ENCODE assay signal across 16 cellular contexts in genomic region chr2:74512744-74513604, GRCh38. TPM values are rescaled to one million over a fixed set of nuclear protein-coding genes. Genes with fewer than 3 reads are reported as not detected.
DNase-seq lines count a peak whose midpoint lies in the region; ATAC-seq and TF ChIP-seq lines count a peak whose summit lies in the region.
"Had no signal": no experiment of that assay in that cellular context is flagged by ENCODE, and none has a peak within 500 bp of the region (broad histone marks: within the 10 kb centered on the region; RNA-seq: fewer than 3 reads in every experiment).

No MANE protein-coding gene starts in this region.

- intact Hi-C loops in Calu3 (cut with micrococcal nuclease; ENCODE audit: unreplicated experiment), result no loop called here
- intact Hi-C loops in CD8-positive, alpha-beta T cell (cut with DNase I, micrococcal nuclease), result no loop called here

- no peak overlapping the region for H3K27ac Mint-ChIP-seq in Calu3 (ENCODE audit: unreplicated experiment)
- no peak overlapping the region for H3K27ac Mint-ChIP-seq in CD8-positive, alpha-beta T cell
- H3K27ac Mint-ChIP-seq: stimulated activated naive CD8-positive, alpha-beta T cell treated with anti-CD3 and anti-CD28 coated beads, Interleukin-15, Interleukin-2, amounts not matched to agents 100 ng/mL and 50 ng/mL, for 24 hours had no signal

- H4K20me1 ChIP-seq in SK-N-SH (ENCODE audit: insufficient read depth), result no peaks in the 10 kb centered on the region

- peaks cover 86% of the 10 kb centered on the region for H3K27me3 Mint-ChIP-seq in Calu3 (ENCODE audit: unreplicated experiment)
- H3K27me3 Mint-ChIP-seq in CD8-positive, alpha-beta T cell (ENCODE audit: low read depth), result peaks cover 51% of the 10 kb centered on the region

- CTCF ChIA-PET in Calu3 (lab: Charles Lee), result interaction anchor here (1.4 kb wide), 1 partner anchor 71 kb away, joined by 3 read pairs; no protein-coding TSS in a partner anchor
- CTCF ChIA-PET in SK-N-SH (lab: Yijun Ruan, JAX), result interaction anchor here (0.7 to 3.1 kb wide), 9 partner anchors 9 to 263 kb away, joined by 3 to 14 read pairs (median 3); partner anchors contain the start of genes CCDC142 and TTC31
- CTCF ChIA-PET in CD8-positive, alpha-beta T cell (lab: Charles Lee), result interaction anchor here (0.6 to 1.2 kb wide), 3 partner anchors 12 to 74 kb away, joined by 3 read pairs; no protein-coding TSS in a partner anchor

- H3K27ac ChIP-seq in 22Rv1, result peak overlapping the region; percentile 44
- H3K27ac ChIP-seq in SK-N-SH (ENCODE audit: low read depth in 2 of 2, low read length in 1 of 2), result peak overlapping the region; percentile 53 to 95; a peak in 3 of 4 replicates
- H3K27ac ChIP-seq in CD8-positive, alpha-beta T cell (ENCODE audit: low read depth, low read length), result no peak overlapping the region
- H3K27ac ChIP-seq: brain microvascular endothelial cell, left lung had no signal

- H3K4me1 ChIP-seq in SK-N-SH (ENCODE audit: control insufficient read depth in 1 of 2, insufficient read depth in 2 of 2, low read depth in 1 of 2, low read length in 1 of 2), result peaks cover 16 to 25% of the 10 kb centered on the region in 2 experiments; a peak in 3 of 4 replicates
- peaks cover 39% of the 10 kb centered on the region for H3K4me1 ChIP-seq in CD8-positive, alpha-beta T cell (ENCODE audit: insufficient read depth, low read length)

- peaks cover 9% of the 10 kb centered on the region for H3K4me1 Mint-ChIP-seq in Calu3 (ENCODE audit: low read depth, unreplicated experiment)
- peaks cover 26% of the 10 kb centered on the region for H3K4me1 Mint-ChIP-seq in CD8-positive, alpha-beta T cell (ENCODE audit: low read depth)

- no peaks in the 10 kb centered on the region for H3K27me3 ChIP-seq in SK-N-SH (ENCODE audit: insufficient read depth)
- peaks cover 38% of the 10 kb centered on the region for H3K27me3 ChIP-seq in CD8-positive, alpha-beta T cell (ENCODE audit: insufficient read depth, low read length)

- peak overlapping the region; percentile 90 for H2AFZ ChIP-seq in SK-N-SH (ENCODE audit: low read depth)

- H3K9ac ChIP-seq in SK-N-SH, result peak overlapping the region; percentile 71

- no TSS peak for BruUV-seq in Calu3 (replicated peaks; lab: Mats Ljungman, UMichigan)

- peaks cover 13% of the 10 kb centered on the region for H3K36me3 Mint-ChIP-seq in Calu3 (ENCODE audit: insufficient read depth, unreplicated experiment)
- H3K36me3 Mint-ChIP-seq in CD8-positive, alpha-beta T cell, result no peaks in the 10 kb centered on the region

- DNase-seq in Calu3 (no peak), SK-N-SH (peak; percentile 92), NCI-H187 (lab: John Stamatoyannopoulos, UW) (no peak), inferior parietal cortex (ENCODE audit: extremely low spot score) (no peak), AG20443 (ENCODE audit: low spot score) (no peak)
- DNase-seq in CD8-positive, alpha-beta T cell, result no peak
- DNase-seq: activated CD4-positive, alpha-beta T cell treated with anti-CD3 and anti-CD28 coated beads for 4 hours; activated effector memory CD4-positive, alpha-beta T cell treated with Interleukin-2 at 50 U/mL for 16 hours; brain microvascular endothelial cell; C1 segment of cervical spinal cord; left lung; NCI-H2081 treated with DMSO at 0.1 percent for 48 hours had no signal

- H3K4me3 Mint-ChIP-seq in Calu3 (ENCODE audit: low read depth, unreplicated experiment), result peak overlapping the region; percentile 26
- H3K4me3 Mint-ChIP-seq in CD8-positive, alpha-beta T cell, result no peak overlapping the region

- TF ChIP-seq RAD21 in SK-N-SH (IDR thresholded peaks at IDR 0.05; ENCODE audit: low read length), result no peak

- H3K9me3 ChIP-seq in SK-N-SH, result no peaks in the 10 kb centered on the region
- peaks cover 9% of the 10 kb centered on the region for H3K9me3 ChIP-seq in iPS-18c (ENCODE audit: control insufficient read depth, insufficient read depth, low read length)
- H3K9me3 ChIP-seq in CD8-positive, alpha-beta T cell (ENCODE audit: low read length), result no peaks in the 10 kb centered on the region
- H3K9me3 ChIP-seq: left lung had no signal

- peaks cover 28% of the 10 kb centered on the region for H3F3A ChIP-seq in SK-N-SH (replicated peaks; ENCODE audit: insufficient read depth)

- peak overlapping the region; percentile 68 to 90 for H3K4me3 ChIP-seq in SK-N-SH (ENCODE audit: low read depth in 2 of 2, low read length in 1 of 2)
- peak overlapping the region; percentile 42; the same call in 1 of the 2 replicates for H3K4me3 ChIP-seq in iPS-18c (ENCODE audit: insufficient read depth, low read depth, low read length)
- H3K4me3 ChIP-seq in CD8-positive, alpha-beta T cell (ENCODE audit: low read depth, low read length), result no peak overlapping the region
- H3K4me3 ChIP-seq: left lung had no signal

- 16% methylated on average over 16 of the region's 36 CpGs for WGBS in SK-N-SH (ENCODE audit: low lambda C conversion rate)

- no peak for TF ChIP-seq CTCF in 22Rv1 (IDR thresholded peaks at IDR 0.05)
- no peak for TF ChIP-seq CTCF in Calu3 (IDR thresholded peaks at IDR 0.05; ENCODE audit: unreplicated experiment)
- no peak for TF ChIP-seq CTCF in SK-N-SH (IDR thresholded peaks at IDR 0.05)
- TF ChIP-seq CTCF in CD8-positive, alpha-beta T cell (IDR thresholded peaks at IDR 0.05), result no peak

- peaks cover 4% of the 10 kb centered on the region in 2 experiments for H3K36me3 ChIP-seq in SK-N-SH (replicated peaks in 1 of 2; ENCODE audit: control insufficient read depth in 1 of 2, insufficient read depth in 2 of 2, low read length in 1 of 2)
- no peaks in the 10 kb centered on the region for H3K36me3 ChIP-seq in CD8-positive, alpha-beta T cell (ENCODE audit: insufficient read depth, low read length)
- H3K36me3 ChIP-seq: brain microvascular endothelial cell, left lung had no signal

- ATAC-seq in CD8-positive, alpha-beta T cell, result no peak
- ATAC-seq: left lung, right cardiac atrium had no signal

- POLR2A ChIA-PET in SK-N-SH (lab: Yijun Ruan, JAX), result interaction anchor here (0.6 to 1.9 kb wide), 7 partner anchors 8 to 55 kb away, joined by 3 to 7 read pairs (median 4); partner anchors contain the start of genes CCDC142, TTC31 and WBP1
- POLR2A ChIA-PET in CD8-positive, alpha-beta T cell (lab: Charles Lee), result no interaction called here

- no peaks in the 10 kb centered on the region for H3K9me2 ChIP-seq in SK-N-SH

- TF ChIP-seq EP300 in SK-N-SH (IDR thresholded peaks at IDR 0.05; ENCODE audit: borderline replicate concordance in 1 of 2, low read depth in 1 of 2, low read length in 1 of 2), result peak; percentile 43 to 80; a peak in 3 of 4 replicates

- no peaks in the 10 kb centered on the region for H3K9me3 Mint-ChIP-seq in Calu3 (ENCODE audit: low read depth, unreplicated experiment)
- H3K9me3 Mint-ChIP-seq in CD8-positive, alpha-beta T cell, result no peaks in the 10 kb centered on the region
- H3K9me3 Mint-ChIP-seq: stimulated activated naive CD8-positive, alpha-beta T cell treated with anti-CD3 and anti-CD28 coated beads, Interleukin-15, Interleukin-2, amounts not matched to agents 100 ng/mL and 50 ng/mL, for 24 hours had no signal

- peaks cover 23% of the 10 kb centered on the region; the same call in 1 of the 2 replicates for H3K79me2 ChIP-seq in SK-N-SH (ENCODE audit: insufficient read depth)

- H3K4me2 ChIP-seq in SK-N-SH, result peak overlapping the region; percentile 99

TF ChIP-seq in SK-N-SH, 30 proteins besides CTCF, POLR2A, EP300 and RAD21 (continues in another document):
- TF ChIP-seq ELF1 (IDR thresholded peaks at IDR 0.05) (no peak), MXI1 (IDR thresholded peaks at IDR 0.05; ENCODE audit: low read depth, low read length) (peak; percentile 86), NRF1 (IDR thresholded peaks at IDR 0.05; ENCODE audit: low read depth, low read length) (no peak), CHD2 (IDR thresholded peaks at IDR 0.05; ENCODE audit: low read length, partially characterized antibody) (peak; percentile 40), GABPA (IDR thresholded peaks at IDR 0.05; ENCODE audit: low read depth) (no peak), SIN3A (IDR thresholded peaks at IDR 0.05; ENCODE audit: borderline replicate concordance, low read depth, low read length) (0 out of 2 replicates have a peak, but pooled peaks have one; percentile 11), FOSL2 (IDR thresholded peaks at IDR 0.05; ENCODE audit: borderline replicate concordance, low read depth) (no peak), FOXJ3 (CRISPR knock-in tag; IDR thresholded peaks at IDR 0.05) (no peak; the same call in 1 of the 2 replicates), SMC3 (IDR thresholded peaks at IDR 0.05; ENCODE audit: low read depth, low read length) (no peak)

RNA-seq across cellular contexts. Expression of gene TLX2, which starts 1.3 kb away (rescaled TPM):
- total RNA-seq in Calu3 (2022), result not detected in 2 replicates
- 24.5 and 25.6 TPM in 2 replicates for polyA plus RNA-seq in SK-N-SH (2012; rRNA removed)
- 11.9 and 19.9 TPM in 2 replicates for polyA plus RNA-seq in SK-N-SH (2012; cell fraction: cytosol; rRNA removed)
- 69.3 and 99.9 TPM in 2 replicates for polyA plus RNA-seq in SK-N-SH (2012; cell fraction: nucleus; rRNA removed)
- total RNA-seq in CD8-positive, alpha-beta T cell, result not detected
- total RNA-seq: left lung, right cardiac atrium had no signal

RNA-seq across cellular contexts. Expression of gene PCGF1, which starts 5.5 kb away (rescaled TPM):
- 25.9 TPM in 2 replicates for total RNA-seq in Calu3 (2022)
- polyA plus RNA-seq in SK-N-SH (2012; rRNA removed), result 44.9 and 46.4 TPM in 2 replicates
- polyA plus RNA-seq in SK-N-SH (2012; cell fraction: cytosol; rRNA removed), result 38.6 and 39.7 TPM in 2 replicates
- 58.5 and 59.2 TPM in 2 replicates for polyA plus RNA-seq in SK-N-SH (2012; cell fraction: nucleus; rRNA removed)
- total RNA-seq in CD8-positive, alpha-beta T cell, result 10 to 100 TPM; 18.6 to 22.9 TPM

RNA-seq across cellular contexts. Expression of gene DQX1, which starts 13.1 kb away (rescaled TPM):
- total RNA-seq in Calu3 (2022), result 0.14 TPM in 1 of 2 replicates, not detected in the other
- polyA plus RNA-seq in SK-N-SH (2012; rRNA removed), result 1.6 and 1.8 TPM in 2 replicates
- polyA plus RNA-seq in SK-N-SH (2012; cell fraction: cytosol; rRNA removed), result 0.26 and 0.31 TPM in 2 replicates
- polyA plus RNA-seq in SK-N-SH (2012; cell fraction: nucleus; rRNA removed), result 13.2 and 13.8 TPM in 2 replicates
- total RNA-seq in CD8-positive, alpha-beta T cell, result under 1 TPM in 1 of 2 experiments, not detected in 1; 0.17 TPM
- total RNA-seq: right cardiac atrium had no signal
- polyA plus RNA-seq: right cardiac atrium had no signal

RNA-seq across cellular contexts. Expression of gene LBX2, which starts 13.6 kb away (rescaled TPM):
- 3.0 and 3.5 TPM in 2 replicates for total RNA-seq in Calu3 (2022)
- 0.03 TPM in 1 of 2 replicates, not detected in the other for polyA plus RNA-seq in SK-N-SH (2012; rRNA removed)
- polyA plus RNA-seq in SK-N-SH (2012; cell fraction: cytosol; rRNA removed), result 0.05 and 0.10 TPM in 2 replicates
- polyA plus RNA-seq in SK-N-SH (2012; cell fraction: nucleus; rRNA removed), result 0.07 TPM in 1 of 2 replicates, not detected in the other
- total RNA-seq in CD8-positive, alpha-beta T cell, result not detected

RNA-seq across cellular contexts. Expression of gene AUP1, which starts 16.5 kb away (rescaled TPM):
- 145 and 153 TPM in 2 replicates for total RNA-seq in Calu3 (2022)
- polyA plus RNA-seq in SK-N-SH (2012; rRNA removed), result 118 and 151 TPM in 2 replicates
- polyA plus RNA-seq in SK-N-SH (2012; cell fraction: cytosol; rRNA removed), result 54.6 and 78.6 TPM in 2 replicates
- polyA plus RNA-seq in SK-N-SH (2012; cell fraction: nucleus; rRNA removed), result 643 and 686 TPM in 2 replicates
- total RNA-seq in CD8-positive, alpha-beta T cell, result 100 to 1,000 TPM; 201 to 202 TPM
